In the genomic region with DNA sequence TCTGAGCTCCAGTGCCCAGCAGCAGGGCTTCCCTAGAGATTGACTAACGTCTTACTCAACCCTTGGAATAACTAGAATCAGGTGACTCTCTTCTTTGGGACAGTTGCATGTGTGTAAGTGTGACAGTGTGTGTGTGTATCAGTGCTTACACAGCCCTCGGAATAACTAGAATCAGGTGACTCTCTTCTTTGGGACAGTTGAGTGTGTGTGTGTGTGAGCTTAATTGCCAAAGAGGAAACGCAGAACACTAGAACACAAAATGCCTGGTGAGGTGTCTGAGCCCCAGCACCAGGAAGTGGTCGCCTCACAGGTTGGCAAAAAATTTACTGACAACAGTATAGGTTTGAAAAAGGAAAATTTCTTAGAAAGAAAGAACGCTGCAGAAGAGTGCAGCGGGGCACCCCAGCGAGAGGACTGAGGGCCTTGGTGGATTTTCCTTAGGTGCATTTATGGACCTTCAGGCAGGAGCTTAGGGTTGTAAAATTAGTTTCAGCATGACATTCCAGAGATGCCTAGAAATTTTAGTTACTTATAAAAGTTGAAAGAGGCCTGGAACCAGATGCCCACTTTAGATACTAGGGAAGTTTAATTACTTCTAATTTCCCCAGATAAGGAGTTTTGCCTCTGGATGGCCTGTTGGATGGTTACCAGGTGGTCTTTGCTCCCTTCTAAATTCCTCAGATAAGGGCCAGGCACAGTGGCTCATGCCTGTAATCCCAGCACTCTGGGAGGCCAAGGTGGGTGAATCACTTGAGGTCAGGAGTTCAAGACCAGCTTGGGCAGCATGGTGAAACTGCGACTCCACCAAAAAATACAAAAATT, we compare ENCODE assay signal across 9 cellular contexts. TPM values are rescaled to one million over a fixed set of nuclear protein-coding genes. Genes with fewer than 3 reads are reported as not detected.
DNase-seq lines count a peak whose midpoint lies in the region; ATAC-seq, FAIRE-seq and TF ChIP-seq lines count a peak whose summit lies in the region.
"Had no signal": no experiment of that assay in that cellular context is flagged by ENCODE, and none has a peak within 500 bp of the region (broad histone marks: within the 10 kb centered on the region; RNA-seq: fewer than 3 reads in every experiment).

No MANE protein-coding gene starts in this region.

- 72% methylated on average over 8 of the region's 8 CpGs for WGBS in SK-N-SH (ENCODE audit: low lambda C conversion rate)
- 60% methylated on average over 8 of the region's 8 CpGs for WGBS in GM12878 (ENCODE audit: insufficient coverage, insufficient replicate concordance, low lambda C conversion rate, missing lambda C conversion rate)

- H3K9ac ChIP-seq in SK-N-SH: no peak overlapping the region
- no peak overlapping the region for H3K9ac ChIP-seq in GM12878 (ENCODE audit: control insufficient read depth, insufficient read depth, low read length)

- H3K4me3 ChIP-seq in SK-N-SH (ENCODE audit: low read depth in 2 of 2, low read length in 1 of 2) (no peak overlapping the region), GM12878 (no peak overlapping the region)

- no peak for TF ChIP-seq POLR2A in GM12878 (IDR thresholded peaks at IDR 0.05; ENCODE audit: low read depth, low read length)

- H3K79me2 ChIP-seq in SK-N-SH (ENCODE audit: insufficient read depth) (peaks cover 30% of the 10 kb centered on the region), GM12878 (ENCODE audit: control insufficient read depth, insufficient read depth, low read length) (peaks cover 24% of the 10 kb centered on the region)

- intact Hi-C loops in GM12878 (cut with micrococcal nuclease; ENCODE audit: unreplicated experiment): no loop called here

- H3K27me3 ChIP-seq in SK-N-SH (ENCODE audit: insufficient read depth): no peaks in the 10 kb centered on the region
- H3K27me3 ChIP-seq in GM12878 (replicated peaks in 1 of 2; ENCODE audit: control insufficient read depth in 2 of 2, insufficient read depth in 2 of 2, low read length in 1 of 2): no peaks in the 10 kb centered on the region

- SMC1A ChIA-PET in GM12878 (lab: Charles Lee; ENCODE audit: uncharacterized antibody, unreplicated experiment): interaction anchor here (0.6 to 2.0 kb wide), 8 partner anchors 7 to 80 kb away, joined by 3 to 8 read pairs (median 3); partner anchors contain the start of gene TLR9

- H3K9me3 ChIP-seq in SK-N-SH (no peaks in the 10 kb centered on the region), GM12878 (replicated peaks; ENCODE audit: control insufficient read depth, insufficient read depth, low read length) (no peaks in the 10 kb centered on the region)

- TF ChIP-seq EP300 in SK-N-SH (IDR thresholded peaks at IDR 0.05; ENCODE audit: borderline replicate concordance in 1 of 2, low read depth in 1 of 2, low read length in 1 of 2) (no peak), GM12878 (IDR thresholded peaks at IDR 0.05; ENCODE audit: borderline replicate concordance in 1 of 2, control insufficient read depth in 1 of 2, low read depth in 2 of 2, low read length in 2 of 2) (no peak)

- no peak overlapping the region for H3K4me2 ChIP-seq in SK-N-SH
- H3K4me2 ChIP-seq in GM12878 (ENCODE audit: control insufficient read depth, insufficient read depth): no peak overlapping the region

- in situ Hi-C loops in GM12878 (cut with MboI): no loop called here

- no peaks in the 10 kb centered on the region for H3K36me3 ChIP-seq in SK-N-SH (replicated peaks in 1 of 2; ENCODE audit: control insufficient read depth in 1 of 2, insufficient read depth in 2 of 2, low read length in 1 of 2)
- H3K36me3 ChIP-seq in GM12878 (ENCODE audit: control insufficient read depth in 2 of 2, insufficient read depth in 2 of 2, low read length in 1 of 2): no peaks in the 10 kb centered on the region

- no peak for TF ChIP-seq CTCF in SK-N-SH (IDR thresholded peaks at IDR 0.05)
- TF ChIP-seq CTCF in GM12878 (IDR thresholded peaks at IDR 0.05 in 2 of 3, conservative IDR thresholded peaks at IDR 0.05 in 1 of 3; ENCODE audit: control insufficient read depth in 2 of 3, extremely low read depth in 1 of 3, insufficient read depth in 1 of 3, low read depth in 3 of 3, low read length in 3 of 3): no peak

- peaks cover 6% of the 10 kb centered on the region for H4K20me1 ChIP-seq in SK-N-SH (ENCODE audit: insufficient read depth)
- H4K20me1 ChIP-seq in GM12878 (ENCODE audit: control insufficient read depth, insufficient read depth): no peaks in the 10 kb centered on the region

- ATAC-seq in GM12878: no peak
- ATAC-seq in HG03571 (IDR thresholded peaks at IDR 0.05; ENCODE audit: unreplicated experiment): no peak
- no peak for ATAC-seq in HG03565 (IDR thresholded peaks at IDR 0.05; ENCODE audit: unreplicated experiment)
- ATAC-seq in HG02981 (IDR thresholded peaks at IDR 0.05; ENCODE audit: unreplicated experiment): no peak

- RAD21 ChIA-PET in GM12878 (lab: Charles Lee; ENCODE audit: unreplicated experiment): interaction anchor here (0.7 to 3.9 kb wide), 6 partner anchors 42 to 229 kb away, joined by 3 to 18 read pairs (median 4); no protein-coding TSS in a partner anchor

- H2AFZ ChIP-seq in SK-N-SH (ENCODE audit: low read depth) (no peak overlapping the region), GM12878 (ENCODE audit: control insufficient read depth, low read depth, low read length) (peak overlapping the region; percentile 26; the same call in 1 of the 2 replicates)

- peak; percentile 96 for FAIRE-seq in G401.6 (lab: Jason Lieb, UNC)
- FAIRE-seq in GM12878 (lab: Jason Lieb, UNC): no peak

- DNase-seq in SK-N-SH (no peak), GM12878 (ENCODE audit: low read depth, low spot score) (no peak), renal cortical epithelial cell (ENCODE audit: low read depth) (peak; percentile 74), NCI-H187 treated with DMSO at 0.1 percent for 48 hours (lab: John Stamatoyannopoulos, UW) (no peak)
- DNase-seq: NCI-H1436 had no signal

- no peaks in the 10 kb centered on the region for H3K9me2 ChIP-seq in SK-N-SH

- CTCF ChIA-PET in SK-N-SH (lab: Yijun Ruan, JAX): interaction anchor here (0.8 to 2.1 kb wide), 7 partner anchors 10 to 281 kb away, joined by 3 to 8 read pairs (median 4); no protein-coding TSS in a partner anchor
- CTCF ChIA-PET in GM12878 (lab: Yijun Ruan, JAX): interaction anchor here (0.8 to 8.7 kb wide), 8 partner anchors 9 to 229 kb away, joined by 3 to 87 read pairs (median 4); partner anchors contain the start of genes PPM1M and TLR9

- POLR2A ChIA-PET in SK-N-SH (lab: Yijun Ruan, JAX): no interaction called here
- POLR2A ChIA-PET in GM12878 (lab: Charles Lee): interaction anchor here (0.7 to 8.7 kb wide), 5 partner anchors 31 to 216 kb away, joined by 3 to 60 read pairs (median 4); no protein-coding TSS in a partner anchor

- H3F3A ChIP-seq in SK-N-SH (replicated peaks; ENCODE audit: insufficient read depth): peaks cover 22% of the 10 kb centered on the region

- no TSS peak for BruUV-seq in GM12878 (replicated peaks; lab: Mats Ljungman, UMichigan)

- TF ChIP-seq RAD21 in SK-N-SH (IDR thresholded peaks at IDR 0.05; ENCODE audit: low read length): no peak
- no peak for TF ChIP-seq RAD21 in GM12878 (IDR thresholded peaks at IDR 0.05; ENCODE audit: insufficient read depth, low read depth, low read length)

- H3K27ac ChIP-seq in SK-N-SH (ENCODE audit: low read depth in 2 of 2, low read length in 1 of 2) (peak overlapping the region; percentile 7 to 16; a peak in 3 of 4 replicates), GM12878 (ENCODE audit: control insufficient read depth, insufficient read depth) (no peak overlapping the region)

- H3K4me1 ChIP-seq in SK-N-SH (ENCODE audit: control insufficient read depth in 1 of 2, insufficient read depth in 2 of 2, low read depth in 1 of 2, low read length in 1 of 2) (peaks cover 0 to 23% of the 10 kb centered on the region in 2 experiments; a peak in 3 of 4 replicates), GM12878 (ENCODE audit: control insufficient read depth, insufficient read depth, low read length) (no peaks in the 10 kb centered on the region; the same call in 1 of the 2 replicates)

RNA-seq across cellular contexts. Expression of gene WDR82, which starts 3.7 kb away (rescaled TPM):
- 41.2 and 57.8 TPM in 2 replicates for polyA plus RNA-seq in SK-N-SH (2012; rRNA removed)
- 55.6 and 67.2 TPM in 2 replicates for polyA plus RNA-seq in SK-N-SH (2012; cell fraction: cytosol; rRNA removed)
- 11.1 and 24.5 TPM in 2 replicates for polyA plus RNA-seq in SK-N-SH (2012; cell fraction: nucleus; rRNA removed)
- total RNA-seq in GM12878 (2013; cell fraction: nucleolus; rRNA removed): 29.7 and 32.2 TPM in 2 replicates
- total RNA-seq in GM12878 (2014; rRNA removed): 50.0 and 51.1 TPM in 2 replicates
- total RNA-seq in GM12878 (2014; rRNA removed; fragmentation: Illumina TruSeq; extraction: Trizol): 45.1 and 46.4 TPM in 2 replicates
- total RNA-seq in GM12878 (2021): 61.0 and 64.8 TPM in 2 replicates
- 33.3 TPM for polyA plus RNA-seq in GM12878 (2011; ENCODE audit: low read depth)
- polyA plus RNA-seq in GM12878 (2011; rRNA removed): 81.8 and 82.4 TPM in 2 replicates
- polyA plus RNA-seq in GM12878 (2011; cell fraction: cytosol; rRNA removed): 51.8 and 52.6 TPM in 2 replicates
- polyA plus RNA-seq in GM12878 (2011; cell fraction: nucleus; rRNA removed): 14.2 and 20.5 TPM in 2 replicates
- polyA plus RNA-seq in GM12878 (2012): 35.7 and 40.2 TPM in 2 replicates
- polyA plus RNA-seq in GM12878 (2014; fragmentation: Illumina TruSeq; extraction: Trizol): 65.8 and 67.0 TPM in 2 replicates
- 10 to 100 TPM; 10.4 to 12.5 TPM for polyA plus RNA-seq in GM12878 (2014; fragmentation: Nextera tagmentation; extraction: Ambion mirVana)
- polyA plus RNA-seq in GM12878 (2014; rRNA removed): 49.5 and 55.2 TPM in 2 replicates
- polyA plus RNA-seq in GM12878 (2016; fragmentation: Nextera tagmentation; extraction: Ambion mirVana): 10 to 100 TPM; 10.1 to 15.8 TPM
- 86.3 and 110 TPM in 2 replicates for polyA minus RNA-seq in GM12878 (2011; rRNA and poly(A)+ RNA removed)
- polyA minus RNA-seq in GM12878 (2011; cell fraction: cytosol; rRNA and poly(A)+ RNA removed): 27.0 and 31.9 TPM in 2 replicates
- polyA minus RNA-seq in GM12878 (2011; cell fraction: nucleus; rRNA and poly(A)+ RNA removed): 12.8 and 23.2 TPM in 2 replicates
- total RNA-seq in renal cortical epithelial cell: 73.5 and 90.8 TPM in 2 replicates

RNA-seq across cellular contexts. Expression of gene GLYCTK, which starts 5.4 kb away (rescaled TPM):
- polyA plus RNA-seq in SK-N-SH (2012; rRNA removed) (16.8 and 18.8 TPM in 2 replicates), GM12878 (2011; rRNA removed) (6.5 and 13.5 TPM in 2 replicates), GM12878 (2014; fragmentation: Illumina TruSeq; extraction: Trizol) (2.3 and 7.4 TPM in 2 replicates), GM12878 (2014; fragmentation: Nextera tagmentation; extraction: Ambion mirVana) (1 to 10 TPM in 1 of 2 experiments, under 1 TPM in 1; 0.66 to 2.7 TPM), GM12878 (2014; rRNA removed) (22.6 and 26.5 TPM in 2 replicates), GM12878 (2016; fragmentation: Nextera tagmentation; extraction: Ambion mirVana) (10 to 100 TPM; 10.6 to 15.7 TPM)
- polyA plus RNA-seq in SK-N-SH (2012; cell fraction: cytosol; rRNA removed): 4.5 and 7.4 TPM in 2 replicates
- polyA plus RNA-seq in SK-N-SH (2012; cell fraction: nucleus; rRNA removed): 76.2 and 100 TPM in 2 replicates
- 49.8 and 58.7 TPM in 2 replicates for total RNA-seq in GM12878 (2013; cell fraction: nucleolus; rRNA removed)
- total RNA-seq in GM12878 (2014; rRNA removed) (13.7 and 14.9 TPM in 2 replicates), GM12878 (2014; rRNA removed; fragmentation: Illumina TruSeq; extraction: Trizol) (8.5 and 8.8 TPM in 2 replicates), GM12878 (2021) (19.0 and 19.9 TPM in 2 replicates), renal cortical epithelial cell (4.2 and 11.3 TPM in 2 replicates)
- 7.2 TPM for polyA plus RNA-seq in GM12878 (2011; ENCODE audit: low read depth)
- polyA plus RNA-seq in GM12878 (2011; cell fraction: cytosol; rRNA removed): 21.6 and 36.9 TPM in 2 replicates
- polyA plus RNA-seq in GM12878 (2011; cell fraction: nucleus; rRNA removed): 76.2 and 80.1 TPM in 2 replicates
- polyA plus RNA-seq in GM12878 (2012): 10.3 and 13.3 TPM in 2 replicates
- polyA minus RNA-seq in GM12878 (2011; rRNA and poly(A)+ RNA removed): 11.3 and 23.6 TPM in 2 replicates
- polyA minus RNA-seq in GM12878 (2011; cell fraction: cytosol; rRNA and poly(A)+ RNA removed): 5.3 and 7.6 TPM in 2 replicates
- 19.2 and 41.1 TPM in 2 replicates for polyA minus RNA-seq in GM12878 (2011; cell fraction: nucleus; rRNA and poly(A)+ RNA removed)

RNA-seq across cellular contexts. Expression of gene DNAH1, which starts 33.9 kb away (rescaled TPM):
- 5.1 and 6.7 TPM in 2 replicates for polyA plus RNA-seq in SK-N-SH (2012; rRNA removed)
- polyA plus RNA-seq in SK-N-SH (2012; cell fraction: cytosol; rRNA removed): 1.2 and 1.4 TPM in 2 replicates
- 34.4 and 46.8 TPM in 2 replicates for polyA plus RNA-seq in SK-N-SH (2012; cell fraction: nucleus; rRNA removed)
- total RNA-seq in GM12878 (2013; cell fraction: nucleolus; rRNA removed): 71.1 and 76.2 TPM in 2 replicates
- total RNA-seq in GM12878 (2014; rRNA removed): 3.3 and 3.4 TPM in 2 replicates
- total RNA-seq in GM12878 (2014; rRNA removed; fragmentation: Illumina TruSeq; extraction: Trizol): 2.3 TPM in 2 replicates
- 4.4 and 5.7 TPM in 2 replicates for total RNA-seq in GM12878 (2021)
- 3.9 TPM for polyA plus RNA-seq in GM12878 (2011; ENCODE audit: low read depth)
- polyA plus RNA-seq in GM12878 (2011; rRNA removed): 1.8 and 3.2 TPM in 2 replicates
- polyA plus RNA-seq in GM12878 (2011; cell fraction: cytosol; rRNA removed): 2.9 and 4.0 TPM in 2 replicates
- polyA plus RNA-seq in GM12878 (2011; cell fraction: nucleus; rRNA removed): 41.3 and 54.3 TPM in 2 replicates
- 5.3 and 7.2 TPM in 2 replicates for polyA plus RNA-seq in GM12878 (2012)
- 2.3 and 3.7 TPM in 2 replicates for polyA plus RNA-seq in GM12878 (2014; fragmentation: Illumina TruSeq; extraction: Trizol)
- under 1 TPM; 0.31 to 0.33 TPM for polyA plus RNA-seq in GM12878 (2014; fragmentation: Nextera tagmentation; extraction: Ambion mirVana)
- 4.4 and 5.8 TPM in 2 replicates for polyA plus RNA-seq in GM12878 (2014; rRNA removed)
- polyA plus RNA-seq in GM12878 (2016; fragmentation: Nextera tagmentation; extraction: Ambion mirVana): under 1 TPM; 0.48 to 0.57 TPM
- polyA minus RNA-seq in GM12878 (2011; rRNA and poly(A)+ RNA removed): 11.5 and 14.5 TPM in 2 replicates
- 1.0 and 1.3 TPM in 2 replicates for polyA minus RNA-seq in GM12878 (2011; cell fraction: cytosol; rRNA and poly(A)+ RNA removed)
- 10.0 and 18.0 TPM in 2 replicates for polyA minus RNA-seq in GM12878 (2011; cell fraction: nucleus; rRNA and poly(A)+ RNA removed)
- 0.35 and 2.3 TPM in 2 replicates for total RNA-seq in renal cortical epithelial cell

RNA-seq across cellular contexts. Expression of gene PPM1M, which starts 36.6 kb away (rescaled TPM):
- polyA plus RNA-seq in SK-N-SH (2012; rRNA removed) (19.2 and 23.9 TPM in 2 replicates), GM12878 (2011; rRNA removed) (19.2 and 21.1 TPM in 2 replicates), GM12878 (2014; fragmentation: Illumina TruSeq; extraction: Trizol) (19.8 and 24.3 TPM in 2 replicates), GM12878 (2014; fragmentation: Nextera tagmentation; extraction: Ambion mirVana) (10 to 100 TPM in 1 of 2 experiments, 1 to 10 TPM in 1; 7.5 to 15.3 TPM), GM12878 (2014; rRNA removed) (23.1 and 24.3 TPM in 2 replicates), GM12878 (2016; fragmentation: Nextera tagmentation; extraction: Ambion mirVana) (1 to 10 TPM; 7.3 to 9.5 TPM)
- 11.7 and 15.6 TPM in 2 replicates for polyA plus RNA-seq in SK-N-SH (2012; cell fraction: cytosol; rRNA removed)
- polyA plus RNA-seq in SK-N-SH (2012; cell fraction: nucleus; rRNA removed): 56.2 and 60.9 TPM in 2 replicates
- total RNA-seq in GM12878 (2013; cell fraction: nucleolus; rRNA removed): 10.4 and 10.8 TPM in 2 replicates
- total RNA-seq in GM12878 (2014; rRNA removed) (15.7 and 16.3 TPM in 2 replicates), GM12878 (2014; rRNA removed; fragmentation: Illumina TruSeq; extraction: Trizol) (14.1 TPM in 2 replicates), GM12878 (2021) (24.8 and 25.9 TPM in 2 replicates), renal cortical epithelial cell (14.8 and 18.3 TPM in 2 replicates)
- 11.0 TPM for polyA plus RNA-seq in GM12878 (2011; ENCODE audit: low read depth)
- 26.1 and 26.4 TPM in 2 replicates for polyA plus RNA-seq in GM12878 (2011; cell fraction: cytosol; rRNA removed)
- 55.4 and 72.9 TPM in 2 replicates for polyA plus RNA-seq in GM12878 (2011; cell fraction: nucleus; rRNA removed)
- 16.3 and 19.2 TPM in 2 replicates for polyA plus RNA-seq in GM12878 (2012)
- polyA minus RNA-seq in GM12878 (2011; rRNA and poly(A)+ RNA removed): 28.2 and 35.1 TPM in 2 replicates
- polyA minus RNA-seq in GM12878 (2011; cell fraction: cytosol; rRNA and poly(A)+ RNA removed): 3.9 and 5.3 TPM in 2 replicates
- 11.4 and 12.5 TPM in 2 replicates for polyA minus RNA-seq in GM12878 (2011; cell fraction: nucleus; rRNA and poly(A)+ RNA removed)

RNA-seq across cellular contexts. Expression of gene TWF2, which starts 43.2 kb away (rescaled TPM):
- polyA plus RNA-seq in SK-N-SH (2012; rRNA removed) (157 and 188 TPM in 2 replicates), GM12878 (2011; rRNA removed) (30.3 and 56.6 TPM in 2 replicates), GM12878 (2014; fragmentation: Illumina TruSeq; extraction: Trizol) (9.8 and 38.5 TPM in 2 replicates), GM12878 (2014; fragmentation: Nextera tagmentation; extraction: Ambion mirVana) (1 to 10 TPM in 1 of 2 experiments, under 1 TPM in 1; 0.16 to 3.4 TPM), GM12878 (2014; rRNA removed) (106 and 113 TPM in 2 replicates), GM12878 (2016; fragmentation: Nextera tagmentation; extraction: Ambion mirVana) (10 to 100 TPM; 80.4 to 90.5 TPM)
- polyA plus RNA-seq in SK-N-SH (2012; cell fraction: cytosol; rRNA removed): 81.6 and 132 TPM in 2 replicates
- 125 and 150 TPM in 2 replicates for polyA plus RNA-seq in SK-N-SH (2012; cell fraction: nucleus; rRNA removed)
- 11.4 and 12.4 TPM in 2 replicates for total RNA-seq in GM12878 (2013; cell fraction: nucleolus; rRNA removed)
- total RNA-seq in GM12878 (2014; rRNA removed) (67.7 and 81.3 TPM in 2 replicates), GM12878 (2014; rRNA removed; fragmentation: Illumina TruSeq; extraction: Trizol) (34.7 and 37.5 TPM in 2 replicates), GM12878 (2021) (88.1 and 88.2 TPM in 2 replicates), renal cortical epithelial cell (95.2 and 174 TPM in 2 replicates)
- polyA plus RNA-seq in GM12878 (2011; ENCODE audit: low read depth): 26.2 TPM
- 115 and 164 TPM in 2 replicates for polyA plus RNA-seq in GM12878 (2011; cell fraction: cytosol; rRNA removed)
- 78.7 and 103 TPM in 2 replicates for polyA plus RNA-seq in GM12878 (2011; cell fraction: nucleus; rRNA removed)
- 46.6 and 50.7 TPM in 2 replicates for polyA plus RNA-seq in GM12878 (2012)
- 40.5 and 76.6 TPM in 2 replicates for polyA minus RNA-seq in GM12878 (2011; rRNA and poly(A)+ RNA removed)
- 25.4 and 34.2 TPM in 2 replicates for polyA minus RNA-seq in GM12878 (2011; cell fraction: cytosol; rRNA and poly(A)+ RNA removed)
- 11.8 and 16.6 TPM in 2 replicates for polyA minus RNA-seq in GM12878 (2011; cell fraction: nucleus; rRNA and poly(A)+ RNA removed)
